Comparison of ENCODE assay signal across 8 cellular contexts in the genomic region with DNA sequence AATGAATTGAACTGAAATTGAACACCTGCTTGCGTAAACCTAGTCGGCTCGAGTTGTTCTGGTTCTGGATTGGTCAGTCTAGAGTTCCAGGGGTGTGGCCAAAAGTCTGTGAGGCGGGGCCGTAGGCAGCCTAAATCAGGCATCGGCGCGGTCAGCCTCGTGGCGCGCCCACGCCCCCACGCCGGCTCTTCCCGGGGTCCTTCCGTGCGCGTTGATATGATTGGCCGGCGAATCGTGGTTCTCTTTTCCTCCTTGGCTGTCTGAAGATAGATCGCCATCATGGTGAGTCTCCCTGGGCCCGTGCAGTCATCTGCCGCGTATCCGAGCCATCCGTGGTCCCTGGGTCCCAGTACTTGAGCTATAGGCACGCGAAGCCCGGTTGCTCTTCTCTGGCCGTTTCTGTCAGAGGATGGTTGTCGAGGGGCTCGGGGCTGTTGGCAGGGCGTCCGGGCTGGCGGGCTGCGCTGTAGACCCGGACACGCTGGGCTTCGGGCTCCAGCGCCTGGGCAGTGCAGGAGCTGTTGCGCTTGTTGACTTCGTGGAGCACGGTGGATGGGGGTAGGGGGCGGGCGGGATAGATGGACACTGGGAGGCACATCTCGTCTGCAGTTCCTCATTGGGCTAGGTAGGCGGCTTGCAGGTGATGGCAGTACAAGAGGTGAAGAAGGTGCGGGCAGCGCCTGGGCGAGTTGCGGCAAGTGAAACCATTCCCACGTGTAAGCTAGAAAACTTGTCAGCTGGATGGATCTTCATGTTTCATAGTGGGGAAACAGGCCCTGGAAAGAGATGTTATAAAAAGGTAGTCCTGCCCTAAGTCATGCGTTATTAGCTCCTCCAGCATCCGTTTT.
DNase-seq lines count a peak whose midpoint lies in the region; ATAC-seq and TF ChIP-seq lines count a peak whose summit lies in the region.

Gene RPS24 (plus strand): TSS at position 241 of the 848 bp plus-strand sequence. CDS start 39 bp downstream, at position 280.

- peaks cover 39% of the 10 kb centered on the region for H3K4me1 ChIP-seq in ES-I3 (ENCODE audit: insufficient read depth, low read length)
- H3K4me1 ChIP-seq in HAP-1 = peaks cover 33% of the 10 kb centered on the region
- peaks cover 20% of the 10 kb centered on the region for H3K4me1 ChIP-seq in MM.1S (ENCODE audit: low read length)

- H3K9me2 ChIP-seq in MM.1S (replicated peaks; ENCODE audit: insufficient read depth, low read length) = no peaks in the 10 kb centered on the region

- H3K9ac ChIP-seq in ES-I3 (ENCODE audit: low read depth, low read length) = peak within 1 kb of the TSS; percentile 97
- H3K9ac ChIP-seq in MM.1S (ENCODE audit: low read length) = peak within 1 kb of the TSS; percentile 92

- peaks cover 42% of the 10 kb centered on the region for H3F3A ChIP-seq in MM.1S (ENCODE audit: insufficient read depth, low read length)

- DNase-seq in HAP-1 (ENCODE audit: low spot score in 2 of 2) (peak; percentile 97), MM.1S (peak; percentile 97), SIG-M5 (lab: John Stamatoyannopoulos, UW) (peak; percentile 80), activated gamma-delta T cell (lab: John Stamatoyannopoulos, UW) (peak; percentile 73), fibroblast of the conjunctiva (ENCODE audit: low read depth) (peak; percentile 95), nephron progenitor cell (peak; percentile 93)
- DNase-seq in stimulated activated naive CD8-positive, alpha-beta T cell treated with anti-CD3 and anti-CD28 coated beads, Interleukin-15, amount 100 ng/mL, for 72 hours = peak; percentile 95 to 96

- H3K27ac ChIP-seq in MM.1S (ENCODE audit: low read length) = peak within 1 kb of the TSS; percentile 54; the same call in 1 of the 2 replicates

- H3K4me2 ChIP-seq in MM.1S (ENCODE audit: low read depth, low read length) = peak within 1 kb of the TSS; percentile 99

- H3K4me1 Mint-ChIP-seq in nephron progenitor cell = peaks cover 57% of the 10 kb centered on the region
- peaks cover 44% of the 10 kb centered on the region for H3K4me1 Mint-ChIP-seq in stimulated activated naive CD8-positive, alpha-beta T cell treated with anti-CD3 and anti-CD28 coated beads, Interleukin-15, amount 100 ng/mL, for 72 hours

- H3K36me3 Mint-ChIP-seq in nephron progenitor cell (ENCODE audit: low read depth) = peaks cover 33% of the 10 kb centered on the region

- peak within 1 kb of the TSS; percentile 94 for H3K4me3 ChIP-seq in HAP-1
- peak within 1 kb of the TSS; percentile 98 for H3K4me3 ChIP-seq in MM.1S (ENCODE audit: low read length)

- peaks cover 4% of the 10 kb centered on the region for H3K27me3 Mint-ChIP-seq in nephron progenitor cell (ENCODE audit: low read depth, poor library complexity)
- H3K27me3 Mint-ChIP-seq in stimulated activated naive CD8-positive, alpha-beta T cell treated with anti-CD3 and anti-CD28 coated beads, Interleukin-15, amount 100 ng/mL, for 72 hours = no peaks in the 10 kb centered on the region

- peaks cover 28% of the 10 kb centered on the region for H4K20me1 ChIP-seq in MM.1S (ENCODE audit: insufficient read depth, low read length)

- peak within 1 kb of the TSS; percentile 64 for H2AFZ ChIP-seq in MM.1S (ENCODE audit: low read length)

- no peaks in the 10 kb centered on the region for H3K27me3 ChIP-seq in HAP-1 (ENCODE audit: low read depth)
- no peaks in the 10 kb centered on the region for H3K27me3 ChIP-seq in MM.1S (replicated peaks; ENCODE audit: insufficient read depth, low read length)

- TF ChIP-seq CTCF in MM.1S (IDR thresholded peaks at IDR 0.05; ENCODE audit: low read length) (no peak), nephron progenitor cell (IDR thresholded peaks at IDR 0.05) (no peak)

- peak; percentile 90 for ATAC-seq in stimulated activated naive CD8-positive, alpha-beta T cell treated with anti-CD3 and anti-CD28 coated beads, Interleukin-15, amount 100 ng/mL, for 72 hours

- peaks cover 45% of the 10 kb centered on the region for H3K36me3 ChIP-seq in ES-I3 (ENCODE audit: insufficient read depth, low read length)
- H3K36me3 ChIP-seq in HAP-1 (replicated peaks) = peaks cover 50% of the 10 kb centered on the region
- peaks cover 20% of the 10 kb centered on the region for H3K36me3 ChIP-seq in MM.1S (replicated peaks; ENCODE audit: insufficient read depth, low read length)

- peaks cover 57% of the 10 kb centered on the region for H3K79me2 ChIP-seq in MM.1S (ENCODE audit: low read length)

- H3K4me3 Mint-ChIP-seq in nephron progenitor cell = peak within 1 kb of the TSS; percentile 89
- H3K4me3 Mint-ChIP-seq in stimulated activated naive CD8-positive, alpha-beta T cell treated with anti-CD3 and anti-CD28 coated beads, Interleukin-15, amount 100 ng/mL, for 72 hours = peak within 1 kb of the TSS; percentile 83

- peak within 1 kb of the TSS; percentile 87 for H3K27ac Mint-ChIP-seq in nephron progenitor cell
- peak within 1 kb of the TSS; percentile 88 to 95 for H3K27ac Mint-ChIP-seq in stimulated activated naive CD8-positive, alpha-beta T cell treated with anti-CD3 and anti-CD28 coated beads, Interleukin-15, amount 100 ng/mL, for 72 hours

- no peaks in the 10 kb centered on the region for H3K9me3 Mint-ChIP-seq in nephron progenitor cell
- no peaks in the 10 kb centered on the region for H3K9me3 Mint-ChIP-seq in stimulated activated naive CD8-positive, alpha-beta T cell treated with anti-CD3 and anti-CD28 coated beads, Interleukin-15, amount 100 ng/mL, for 72 hours

- in situ Hi-C loops in HAP-1 (cut with MboI; ENCODE audit: low sequenced_read_pairs) = loop anchor here (25.0 kb wide), 1 partner anchor 1053 kb away; no protein-coding TSS in a partner anchor

- H3K9me3 ChIP-seq in ES-I3 (ENCODE audit: control insufficient read depth, insufficient read depth, low read length) = no peaks in the 10 kb centered on the region
- H3K9me3 ChIP-seq in HAP-1 = peaks cover 2% of the 10 kb centered on the region; the same call in 1 of the 2 replicates
- no peaks in the 10 kb centered on the region for H3K9me3 ChIP-seq in MM.1S (replicated peaks; ENCODE audit: insufficient read depth, low read length)

Comparison
In these comparisons a context has a peak if more than half of its experiments do, and no peak if none do; other contexts are left out.
1. Peak in every context shown above with its lines: DNase-seq, ATAC-seq, H3K4me3 ChIP-seq and H3K27ac ChIP-seq.